ENCODE assay signal across 25 cellular contexts in genomic region chr11:125233736-125234275, GRCh38.
DNase-seq lines count a peak whose midpoint lies in the region; ATAC-seq, FAIRE-seq and TF ChIP-seq lines count a peak whose summit lies in the region.
"Had no signal": no experiment of that assay in that cellular context is flagged by ENCODE, and none has a peak within 500 bp of the region (broad histone marks: within the 10 kb centered on the region; RNA-seq: fewer than 3 reads in every experiment).

No MANE protein-coding gene starts in this region.

- CTCF ChIA-PET in HepG2 (lab: Yijun Ruan, JAX; ENCODE audit: low intra/inter-chr PET ratio, low total read pairs), result no interaction called here

- H3K18ac ChIP-seq in trophoblast cell (ENCODE audit: low read length), result no peak overlapping the region

- H3K9me3 ChIP-seq in astrocyte (ENCODE audit: insufficient read depth, low read depth, low read length) (no peaks in the 10 kb centered on the region), trophoblast cell (ENCODE audit: insufficient read depth, low read depth, low read length) (no peaks in the 10 kb centered on the region), HepG2 (ENCODE audit: low read length) (no peaks in the 10 kb centered on the region), ascending aorta (no peaks in the 10 kb centered on the region)
- H3K9me3 ChIP-seq: SJCRH30 had no signal

- H3K9me3 Mint-ChIP-seq in astrocyte (ENCODE audit: unreplicated experiment), result peaks cover 3% of the 10 kb centered on the region
- H3K9me3 Mint-ChIP-seq in activated T-helper 1 cell treated with anti-CD3 and anti-CD28 coated beads, Interleukin-12 subunit alpha, Interleukin-12 subunit beta, Interleukin-2, Interleukin-4 antibody, amounts not matched to agents 30 ng/mL and 10 ng/mL and 1 ng/mL, durations not matched to agents 14 hours and 24 hours and 36 hours, result no peaks in the 10 kb centered on the region

- H4K12ac ChIP-seq in trophoblast cell (ENCODE audit: low read depth, low read length), result no peak overlapping the region

- FAIRE-seq in astrocyte (lab: Jason Lieb, UNC) (no peak), HepG2 (lab: Jason Lieb, UNC) (no peak)
- FAIRE-seq: GM12891, H54 had no signal

- no peak for TF ChIP-seq CTCF in astrocyte (IDR thresholded peaks at IDR 0.05; ENCODE audit: insufficient read depth, low read depth, low read length)
- TF ChIP-seq CTCF in HepG2 (CRISPR knock-in tag; IDR thresholded peaks at IDR 0.05), result no peak
- no peak for TF ChIP-seq CTCF in ascending aorta (IDR thresholded peaks at IDR 0.05)

- H2AFZ ChIP-seq in astrocyte (ENCODE audit: low read depth, low read length) (no peak overlapping the region), trophoblast cell (ENCODE audit: insufficient read depth, low read length, poor library complexity) (no peak overlapping the region), HepG2 (ENCODE audit: low read length) (no peak overlapping the region)
- H2AFZ ChIP-seq: PC-9 had no signal

- H2AK5ac ChIP-seq in trophoblast cell (ENCODE audit: low read length), result no peak overlapping the region

- H3K4ac ChIP-seq in trophoblast cell (ENCODE audit: low read depth, low read length), result no peak overlapping the region

- peaks cover 34% of the 10 kb centered on the region for H3K4me1 Mint-ChIP-seq in astrocyte (ENCODE audit: low read depth, unreplicated experiment)
- H3K4me1 Mint-ChIP-seq in activated T-helper 1 cell treated with anti-CD3 and anti-CD28 coated beads, Interleukin-12 subunit alpha, Interleukin-12 subunit beta, Interleukin-2, Interleukin-4 antibody, amounts not matched to agents 30 ng/mL and 10 ng/mL and 1 ng/mL, durations not matched to agents 14 hours and 24 hours and 36 hours (ENCODE audit: low read depth), result no peaks in the 10 kb centered on the region
- H3K4me1 Mint-ChIP-seq: CD4-positive, alpha-beta memory T cell had no signal

- BruUV-seq in HepG2 (replicated peaks; lab: Mats Ljungman, UMichigan), result no TSS peak

- no peaks in the 10 kb centered on the region for H3K27me3 Mint-ChIP-seq in astrocyte (ENCODE audit: low read depth, unreplicated experiment)
- peaks cover 12% of the 10 kb centered on the region for H3K27me3 Mint-ChIP-seq in activated T-helper 1 cell treated with anti-CD3 and anti-CD28 coated beads, Interleukin-12 subunit alpha, Interleukin-12 subunit beta, Interleukin-2, Interleukin-4 antibody, amounts not matched to agents 30 ng/mL and 10 ng/mL and 1 ng/mL, durations not matched to agents 14 hours and 24 hours and 36 hours (ENCODE audit: insufficient read depth)

- no peak overlapping the region for H3K9ac ChIP-seq in astrocyte (ENCODE audit: low read length)
- no peak overlapping the region for H3K9ac ChIP-seq in trophoblast cell (ENCODE audit: low read length)
- no peak overlapping the region for H3K9ac ChIP-seq in HepG2 (ENCODE audit: insufficient read depth, low read depth, low read length)

- H4K20me1 ChIP-seq in astrocyte (ENCODE audit: insufficient read depth, low read length) (peaks cover 25% of the 10 kb centered on the region), HepG2 (ENCODE audit: insufficient read depth, low read length) (no peaks in the 10 kb centered on the region)

- no peak overlapping the region for H2BK120ac ChIP-seq in trophoblast cell (ENCODE audit: insufficient read depth, low read length, poor library complexity)

- H4K8ac ChIP-seq in trophoblast cell (ENCODE audit: low read depth, low read length), result no peak overlapping the region

- DNase-seq in astrocyte (ENCODE audit: low read depth), result no peak
- DNase-seq in islet precursor cell, result peak; percentile 88
- DNase-seq in trophoblast cell, result no peak
- no peak for DNase-seq in HepG2 (ENCODE audit: low spot score)
- no peak for DNase-seq in activated T-helper 1 cell treated with anti-CD3 and anti-CD28 coated beads, Interleukin-12 subunit alpha, Interleukin-12 subunit beta, Interleukin-2, Interleukin-4 antibody, amounts not matched to agents 30 ng/mL and 10 ng/mL and 1 ng/mL, durations not matched to agents 14 hours and 24 hours and 36 hours (ENCODE audit: low spot score)
- DNase-seq in ascending aorta (ENCODE audit: low spot score in 2 of 2), result no peak
- no peak for DNase-seq in HK-2 (ENCODE audit: unreplicated experiment)
- DNase-seq: C1 segment of cervical spinal cord; CD4-positive, alpha-beta memory T cell; COR-L47; DMS53; EL; GF-D8; Karpas-422; NCI-H1105 treated with DMSO at 0.1 percent for 48 hours; NCI-H146; NCI-H2029; NCI-H446 treated with DMSO at 0.1 percent for 48 hours; NCI-H526; SJCRH30 had no signal

- TF ChIP-seq RAD21 in HepG2 (CRISPR knock-in tag; IDR thresholded peaks at IDR 0.05), result no peak

- H3K36me3 ChIP-seq in astrocyte (ENCODE audit: insufficient read depth, low read length), result no peaks in the 10 kb centered on the region
- no peaks in the 10 kb centered on the region for H3K36me3 ChIP-seq in trophoblast cell (ENCODE audit: control insufficient read depth in 1 of 2, insufficient read depth in 2 of 2, low read length in 2 of 2)
- H3K36me3 ChIP-seq in HepG2 (replicated peaks in 1 of 2; ENCODE audit: control insufficient read depth in 1 of 2, insufficient read depth in 2 of 2, low read length in 2 of 2), result no peaks in the 10 kb centered on the region
- peaks cover 0 to 6% of the 10 kb centered on the region in 2 donors for H3K36me3 ChIP-seq in ascending aorta

- H3K4me3 Mint-ChIP-seq in astrocyte (ENCODE audit: unreplicated experiment), result peak overlapping the region; percentile 17
- no peak overlapping the region for H3K4me3 Mint-ChIP-seq in activated T-helper 1 cell treated with anti-CD3 and anti-CD28 coated beads, Interleukin-12 subunit alpha, Interleukin-12 subunit beta, Interleukin-2, Interleukin-4 antibody, amounts not matched to agents 30 ng/mL and 10 ng/mL and 1 ng/mL, durations not matched to agents 14 hours and 24 hours and 36 hours
- H3K4me3 Mint-ChIP-seq: CD4-positive, alpha-beta memory T cell had no signal

- whole genome bisulfite sequencing in trophoblast cell (ENCODE audit: extremely low coverage, insufficient coverage, insufficient read length), result no CpG with 5 or more reads among the region's 8 CpGs
- 67% methylated on average over 8 of the region's 8 CpGs for WGBS in HepG2 (ENCODE audit: low lambda C conversion rate)

- TF ChIP-seq EP300 in HepG2 (IDR thresholded peaks at IDR 0.05; ENCODE audit: low read depth in 2 of 2, low read length in 2 of 2), result no peak
- no peak for TF ChIP-seq EP300 in HepG2 (CRISPR knock-in tag; IDR thresholded peaks at IDR 0.05; ENCODE audit: borderline replicate concordance)

- no peak overlapping the region for H4K91ac ChIP-seq in trophoblast cell (ENCODE audit: low read depth, low read length)

- H3K79me2 ChIP-seq in astrocyte (ENCODE audit: insufficient read depth, low read length), result peaks cover 8% of the 10 kb centered on the region
- no peaks in the 10 kb centered on the region for H3K79me2 ChIP-seq in trophoblast cell (ENCODE audit: control insufficient read depth, insufficient read depth, low read length, poor library complexity)
- no peaks in the 10 kb centered on the region for H3K79me2 ChIP-seq in HepG2 (ENCODE audit: insufficient read depth, low read length)

- no peaks in the 10 kb centered on the region for H3K27me3 ChIP-seq in astrocyte (ENCODE audit: insufficient read depth, low read length)
- no peaks in the 10 kb centered on the region for H3K27me3 ChIP-seq in trophoblast cell (ENCODE audit: insufficient read depth, low read length)
- peaks cover 2 to 3% of the 10 kb centered on the region in 2 experiments; a peak in 3 of 5 replicates for H3K27me3 ChIP-seq in HepG2 (ENCODE audit: control insufficient read depth in 1 of 2, insufficient read depth in 2 of 2, low read length in 2 of 2)
- H3K27me3 ChIP-seq in ascending aorta, result no peaks in the 10 kb centered on the region
- H3K27me3 ChIP-seq: SJCRH30 had no signal

- intact Hi-C loops in HepG2 (cut with micrococcal nuclease; ENCODE audit: unreplicated experiment) (no loop called here), ascending aorta (cut with DNase I) (no loop called here)
- intact Hi-C loops in activated T-helper 1 cell treated with anti-CD3 and anti-CD28 coated beads, Interleukin-12 subunit alpha, Interleukin-12 subunit beta, Interleukin-2, Interleukin-4 antibody, amounts not matched to agents 30 ng/mL and 10 ng/mL and 1 ng/mL, durations not matched to agents 14 hours and 24 hours and 36 hours (cut with micrococcal nuclease), result no loop called here

- peak overlapping the region; percentile 14 for H3K27ac Mint-ChIP-seq in astrocyte (ENCODE audit: unreplicated experiment)
- no peak overlapping the region for H3K27ac Mint-ChIP-seq in activated T-helper 1 cell treated with anti-CD3 and anti-CD28 coated beads, Interleukin-12 subunit alpha, Interleukin-12 subunit beta, Interleukin-2, Interleukin-4 antibody, amounts not matched to agents 30 ng/mL and 10 ng/mL and 1 ng/mL, durations not matched to agents 14 hours and 24 hours and 36 hours
- H3K27ac Mint-ChIP-seq: CD4-positive, alpha-beta memory T cell had no signal

- no peak overlapping the region for H3K4me2 ChIP-seq in astrocyte (ENCODE audit: low read length)
- H3K4me2 ChIP-seq in trophoblast cell (ENCODE audit: low read length), result peak overlapping the region; percentile 31
- no peak overlapping the region for H3K4me2 ChIP-seq in HepG2 (ENCODE audit: low read depth, low read length)
- H3K4me2 ChIP-seq: PC-9 had no signal

- H3K27ac ChIP-seq in astrocyte (ENCODE audit: low read depth, low read length) (no peak overlapping the region), trophoblast cell (ENCODE audit: low read depth, low read length) (no peak overlapping the region), HepG2 (ENCODE audit: extremely low read length, insufficient read depth, low read length) (no peak overlapping the region), ascending aorta (no peak overlapping the region)
- H3K27ac ChIP-seq: PC-9, SJCRH30 had no signal

- in situ Hi-C loops in HepG2 (cut with HindIII; ENCODE audit: extremely low pct_ligation_motif_present, low pct_unique_long_range_greater_than_20kb), result no loop called here

- peaks cover 9% of the 10 kb centered on the region for H3K79me1 ChIP-seq in trophoblast cell (ENCODE audit: low read length)

- H3K4me1 ChIP-seq in astrocyte (ENCODE audit: insufficient read depth, low read length), result no peaks in the 10 kb centered on the region
- peaks cover 31 to 33% of the 10 kb centered on the region in 2 experiments for H3K4me1 ChIP-seq in trophoblast cell (ENCODE audit: control insufficient read depth in 1 of 2, insufficient read depth in 2 of 2, low read length in 2 of 2)
- peaks cover 16% of the 10 kb centered on the region for H3K4me1 ChIP-seq in HepG2 (ENCODE audit: insufficient read depth, low read length)
- H3K4me1 ChIP-seq in ascending aorta, result no peaks in the 10 kb centered on the region
- H3K4me1 ChIP-seq: SJCRH30 had no signal

- H2BK12ac ChIP-seq in trophoblast cell (ENCODE audit: low read length), result no peak overlapping the region

- peaks cover 54% of the 10 kb centered on the region for H3K36me3 Mint-ChIP-seq in astrocyte (ENCODE audit: low read depth, unreplicated experiment)
- no peaks in the 10 kb centered on the region for H3K36me3 Mint-ChIP-seq in activated T-helper 1 cell treated with anti-CD3 and anti-CD28 coated beads, Interleukin-12 subunit alpha, Interleukin-12 subunit beta, Interleukin-2, Interleukin-4 antibody, amounts not matched to agents 30 ng/mL and 10 ng/mL and 1 ng/mL, durations not matched to agents 14 hours and 24 hours and 36 hours (ENCODE audit: low read depth)
- H3K36me3 Mint-ChIP-seq: CD4-positive, alpha-beta memory T cell had no signal

- no peak for TF ChIP-seq POLR2A in HepG2 (IDR thresholded peaks at IDR 0.05; ENCODE audit: insufficient read depth in 1 of 2, low read depth in 2 of 2, low read length in 2 of 2)

- no peak overlapping the region for H3K14ac ChIP-seq in trophoblast cell (ENCODE audit: low read length)

- H3K23ac ChIP-seq in trophoblast cell (ENCODE audit: low read length), result no peak overlapping the region

- ATAC-seq in HepG2, result no peak
- ATAC-seq: Right ventricle myocardium inferior, SK-N-SH treated with all-trans-retinoic acid at 6 μM for 48 hours had no signal

- H2BK5ac ChIP-seq in trophoblast cell (ENCODE audit: low read depth, low read length, poor library complexity), result no peak overlapping the region

- POLR2A ChIA-PET in HepG2 (lab: Yijun Ruan, JAX), result no interaction called here

- H3K4me3 ChIP-seq in astrocyte (ENCODE audit: insufficient read depth, low read depth, low read length) (no peak overlapping the region), trophoblast cell (ENCODE audit: low read depth, low read length) (no peak overlapping the region), HepG2 (replicated peaks in 1 of 3; ENCODE audit: insufficient read depth in 1 of 3, low read depth in 2 of 3, low read length in 3 of 3) (no peak overlapping the region), ascending aorta (no peak overlapping the region)
- H3K4me3 ChIP-seq: PC-9, SJCRH30 had no signal
